In genomic region chr11:34692299-34692698, GRCh38 we compare ENCODE assay signal across 1 cellular context.
TF ChIP-seq lines count a peak whose summit lies in the region.

No MANE protein-coding gene starts in this region.

TF ChIP-seq in H1, 55 proteins besides CTCF, POLR2A, EP300 and RAD21:
- TF ChIP-seq POLR2AphosphoS5 (IDR thresholded peaks at IDR 0.05; ENCODE audit: low read depth, low read length) (0 out of 2 replicates have a peak, but pooled peaks have one; percentile 34), TAF1 (IDR thresholded peaks at IDR 0.05; ENCODE audit: low read depth, low read length) (peak; percentile 65; the same call in 1 of the 2 replicates), YY1 (IDR thresholded peaks at IDR 0.05; ENCODE audit: low read depth, low read length) (0 out of 2 replicates have a peak, but pooled peaks have one; percentile 51)
